In genomic region chr16:88634141-88634993, GRCh38 we compare ENCODE assay signal across 9 cellular contexts. TPM values are rescaled to one million over a fixed set of nuclear protein-coding genes. Genes with fewer than 3 reads are reported as not detected.
A peak's percentile ranks its signal among the peaks of the same experiment; 100 is the strongest.
DNase-seq lines count a peak whose midpoint lies in the region; TF ChIP-seq lines count a peak whose summit lies in the region.
"Had no signal": no experiment of that assay in that cellular context is flagged by ENCODE, and none has a peak within 500 bp of the region (broad histone marks: within the 10 kb centered on the region; RNA-seq: fewer than 3 reads in every experiment).

No MANE protein-coding gene starts in this region.

- in situ Hi-C loops in GM23248 (cut with MboI) = no loop called here

- WGBS in GM23248 (ENCODE audit: low coverage in 1 of 2, low lambda C conversion rate in 2 of 2, missing lambda C conversion rate in 2 of 2), 2 experiments = 10 to 17% methylated on average over 31 to 81 of the region's 82 CpGs

- DNase-seq in ELR (ENCODE audit: low read depth) (peak; percentile 70), GM23248 (peak; percentile 80), OCI-LY7 (ENCODE audit: low spot score) (peak; percentile 76), adipocyte (ENCODE audit: low read depth) (peak; percentile 69), DMS79 (lab: John Stamatoyannopoulos, UW) (no peak), PC-9 (no peak)
- peak; percentile 39 for DNase-seq in stimulated activated CD8-positive, alpha-beta memory T cell treated with anti-CD3 and anti-CD28 coated beads, Interleukin-12 subunit alpha, Interleukin-12 subunit beta, amount 100 ng/mL, for 1 hour (ENCODE audit: low read depth)

- no peak for TF ChIP-seq CTCF in OCI-LY7 (conservative IDR thresholded peaks at IDR 0.05; ENCODE audit: low read length)
- TF ChIP-seq CTCF in PC-9 (conservative IDR thresholded peaks at IDR 0.05) = no peak

- H3K4me3 ChIP-seq in GM23248 (peak overlapping the region; percentile 78), OCI-LY7 (ENCODE audit: low read depth, low read length, poor library complexity, severe bottlenecking) (peak overlapping the region; percentile 26), adipocyte (ENCODE audit: low read length) (peak overlapping the region; percentile 72), iPS-18c (ENCODE audit: insufficient read depth, low read depth, low read length) (peak overlapping the region; percentile 77), PC-9 (no peak overlapping the region)

- POLR2A ChIA-PET in OCI-LY7 (lab: Charles Lee) (no interaction called here), PC-9 (lab: Charles Lee; ENCODE audit: unreplicated experiment) (no interaction called here)

- peak overlapping the region; percentile 43; the same call in 1 of the 2 replicates for H3K27ac ChIP-seq in GM23248
- no peak overlapping the region for H3K27ac ChIP-seq in OCI-LY7 (ENCODE audit: low read depth, low read length, poor library complexity, severe bottlenecking)
- H3K27ac ChIP-seq in PC-9 = no peak overlapping the region

- H3K27me3 ChIP-seq in GM23248 (replicated peaks; ENCODE audit: insufficient read depth) (peaks cover 13% of the 10 kb centered on the region), adipocyte (replicated peaks; ENCODE audit: control insufficient read depth, insufficient read depth, low read length) (peaks cover 24% of the 10 kb centered on the region), PC-9 (ENCODE audit: insufficient read depth, low read depth) (no peaks in the 10 kb centered on the region)

- H3F3A ChIP-seq in GM23248 (ENCODE audit: insufficient read depth) (no peaks in the 10 kb centered on the region), PC-9 (ENCODE audit: insufficient read depth, low read depth) (0 out of 2 replicates have a peak, but pooled peaks cover 3% of the 10 kb centered on the region)

- no peaks in the 10 kb centered on the region for H3K79me2 ChIP-seq in GM23248 (ENCODE audit: insufficient read depth)
- no peaks in the 10 kb centered on the region for H3K79me2 ChIP-seq in OCI-LY7 (ENCODE audit: insufficient read depth, low read depth, low read length)
- no peaks in the 10 kb centered on the region for H3K79me2 ChIP-seq in PC-9 (ENCODE audit: low read depth)

- no peaks in the 10 kb centered on the region for H3K9me3 ChIP-seq in GM23248 (ENCODE audit: low read depth)
- no peaks in the 10 kb centered on the region for H3K9me3 ChIP-seq in OCI-LY7 (ENCODE audit: low read length)
- H3K9me3 ChIP-seq in adipocyte (ENCODE audit: control insufficient read depth, low read length) = no peaks in the 10 kb centered on the region
- no peaks in the 10 kb centered on the region for H3K9me3 ChIP-seq in iPS-18c (ENCODE audit: control insufficient read depth, insufficient read depth, low read length)
- no peaks in the 10 kb centered on the region for H3K9me3 ChIP-seq in PC-9 (ENCODE audit: insufficient read depth, low read depth)

- H3K9me2 ChIP-seq in GM23248 (ENCODE audit: insufficient read depth) (no peaks in the 10 kb centered on the region), OCI-LY7 (ENCODE audit: insufficient read depth, low read length) (no peaks in the 10 kb centered on the region), PC-9 (ENCODE audit: insufficient read depth) (no peaks in the 10 kb centered on the region)

- H3K4me2 ChIP-seq in GM23248 (ENCODE audit: unreplicated experiment) (peak overlapping the region; percentile 87), OCI-LY7 (ENCODE audit: low read length) (peak overlapping the region; percentile 55), PC-9 (no peak overlapping the region)

- H3K9ac ChIP-seq in GM23248 = peak overlapping the region; percentile 80
- peak overlapping the region; percentile 69 for H3K9ac ChIP-seq in adipocyte (ENCODE audit: low read length)

- H2AFZ ChIP-seq in GM23248 (peak overlapping the region; percentile 84), OCI-LY7 (ENCODE audit: low read length) (no peak overlapping the region), PC-9 (no peak overlapping the region)

- no peaks in the 10 kb centered on the region; the same call in 1 of the 2 replicates for H3K4me1 ChIP-seq in GM23248 (ENCODE audit: insufficient read depth)
- peaks cover 43% of the 10 kb centered on the region for H3K4me1 ChIP-seq in OCI-LY7 (ENCODE audit: insufficient read depth, low read length, poor library complexity, severe bottlenecking)
- no peaks in the 10 kb centered on the region for H3K4me1 ChIP-seq in adipocyte (ENCODE audit: control insufficient read depth, insufficient read depth, low read length)
- H3K4me1 ChIP-seq in PC-9 (replicated peaks; ENCODE audit: insufficient read depth) = no peaks in the 10 kb centered on the region

- no peaks in the 10 kb centered on the region for H3K36me3 ChIP-seq in GM23248 (ENCODE audit: low read depth)
- peaks cover 40% of the 10 kb centered on the region for H3K36me3 ChIP-seq in OCI-LY7 (ENCODE audit: insufficient read depth, low read length)
- peaks cover 23% of the 10 kb centered on the region for H3K36me3 ChIP-seq in adipocyte (ENCODE audit: control insufficient read depth, insufficient read depth, low read length, severe bottlenecking)
- H3K36me3 ChIP-seq in PC-9 (ENCODE audit: low read depth) = no peaks in the 10 kb centered on the region

- H4K20me1 ChIP-seq in GM23248 (ENCODE audit: insufficient read depth) = no peaks in the 10 kb centered on the region
- H4K20me1 ChIP-seq in OCI-LY7 (ENCODE audit: insufficient read depth, low read length) = no peaks in the 10 kb centered on the region
- no peaks in the 10 kb centered on the region for H4K20me1 ChIP-seq in PC-9 (ENCODE audit: insufficient read depth)

- CTCF ChIA-PET in OCI-LY7 (lab: Charles Lee; ENCODE audit: unreplicated experiment) (interaction anchor here (0.6 kb wide), 1 partner anchor 185 kb away, joined by 4 read pairs; no protein-coding TSS in a partner anchor), PC-9 (lab: Charles Lee) (no interaction called here)

- intact Hi-C loops in OCI-LY7 (cut with micrococcal nuclease; ENCODE audit: unreplicated experiment) (loop anchor here (1.0 to 5.0 kb wide), 4 partner anchors 16 to 192 kb away; partner anchors contain the start of gene CYBA), PC-9 (cut with micrococcal nuclease; ENCODE audit: unreplicated experiment) (no loop called here)

- BruUV-seq in OCI-LY7 (replicated peaks; lab: Mats Ljungman, UMichigan) (no TSS peak), PC-9 (replicated peaks; lab: Mats Ljungman, UMichigan) (no TSS peak)

RNA-seq across cellular contexts. Expression of gene IL17C, which starts 4.0 kb away (rescaled TPM):
- not detected in 2 replicates for total RNA-seq in GM23248 (2014; rRNA removed; shearing (Covaris generic))
- not detected in 2 replicates for polyA plus RNA-seq in GM23248 (2016; fragmentation: Nextera tagmentation; extraction: Ambion mirVana)
- not detected in 2 replicates for total RNA-seq in OCI-LY7 (2014; rRNA removed; shearing (Covaris generic))
- total RNA-seq in OCI-LY7 (2022) (0.50 and 0.86 TPM in 2 replicates), PC-9 (2021) (not detected in 2 replicates)
- total RNA-seq: LHCN-M2 had no signal

RNA-seq across cellular contexts. Expression of gene CYBA, which starts 16.5 kb away (rescaled TPM):
- 332 and 338 TPM in 2 replicates for total RNA-seq in GM23248 (2014; rRNA removed; shearing (Covaris generic))
- 270 and 283 TPM in 2 replicates for polyA plus RNA-seq in GM23248 (2016; fragmentation: Nextera tagmentation; extraction: Ambion mirVana)
- total RNA-seq in OCI-LY7 (2014; rRNA removed; shearing (Covaris generic)) = 601 and 647 TPM in 2 replicates
- total RNA-seq in OCI-LY7 (2022) (315 and 359 TPM in 2 replicates), PC-9 (2021) (6.3 and 8.0 TPM in 2 replicates)

RNA-seq across cellular contexts. Expression of gene MVD, which starts 28.5 kb away (rescaled TPM):
- total RNA-seq in GM23248 (2014; rRNA removed; shearing (Covaris generic)) = 25.0 and 29.1 TPM in 2 replicates
- 27.4 and 28.6 TPM in 2 replicates for polyA plus RNA-seq in GM23248 (2016; fragmentation: Nextera tagmentation; extraction: Ambion mirVana)
- total RNA-seq in OCI-LY7 (2014; rRNA removed; shearing (Covaris generic)) = 65.6 and 74.4 TPM in 2 replicates
- total RNA-seq in OCI-LY7 (2022) = 136 and 158 TPM in 2 replicates
- 146 and 168 TPM in 2 replicates for total RNA-seq in PC-9 (2021)

RNA-seq across cellular contexts. Expression of gene SNAI3, which starts 51.9 kb away (rescaled TPM):
- not detected in 2 replicates for total RNA-seq in GM23248 (2014; rRNA removed; shearing (Covaris generic))
- 0.35 and 0.71 TPM in 2 replicates for polyA plus RNA-seq in GM23248 (2016; fragmentation: Nextera tagmentation; extraction: Ambion mirVana)
- 2.4 and 3.1 TPM in 2 replicates for total RNA-seq in OCI-LY7 (2014; rRNA removed; shearing (Covaris generic))
- total RNA-seq in OCI-LY7 (2022) = 1.6 and 3.3 TPM in 2 replicates
- 1.3 and 2.0 TPM in 2 replicates for total RNA-seq in PC-9 (2021)

Comparison
In these comparisons a context has a peak if more than half of its experiments do, and no peak if none do; other contexts are left out.
1. DNase-seq: peak in ELR (single experiment), GM23248 (single experiment), OCI-LY7 (single experiment), adipocyte (single experiment) and stimulated activated CD8-positive, alpha-beta memory T cell treated with anti-CD3 and anti-CD28 coated beads, Interleukin-12 subunit alpha, Interleukin-12 subunit beta, amount 100 ng/mL, for 1 hour (single experiment); none in DMS79 (single experiment) and PC-9 (0 of 2).
2. RNA of gene CYBA, which starts 16.5 kb away (total RNA-seq): 315 to 647 TPM in OCI-LY7 and 332 to 338 TPM in GM23248; 6.3 to 8.0 TPM in PC-9; every median in the first group is over 10 times any median in the second.